In the genomic region with DNA sequence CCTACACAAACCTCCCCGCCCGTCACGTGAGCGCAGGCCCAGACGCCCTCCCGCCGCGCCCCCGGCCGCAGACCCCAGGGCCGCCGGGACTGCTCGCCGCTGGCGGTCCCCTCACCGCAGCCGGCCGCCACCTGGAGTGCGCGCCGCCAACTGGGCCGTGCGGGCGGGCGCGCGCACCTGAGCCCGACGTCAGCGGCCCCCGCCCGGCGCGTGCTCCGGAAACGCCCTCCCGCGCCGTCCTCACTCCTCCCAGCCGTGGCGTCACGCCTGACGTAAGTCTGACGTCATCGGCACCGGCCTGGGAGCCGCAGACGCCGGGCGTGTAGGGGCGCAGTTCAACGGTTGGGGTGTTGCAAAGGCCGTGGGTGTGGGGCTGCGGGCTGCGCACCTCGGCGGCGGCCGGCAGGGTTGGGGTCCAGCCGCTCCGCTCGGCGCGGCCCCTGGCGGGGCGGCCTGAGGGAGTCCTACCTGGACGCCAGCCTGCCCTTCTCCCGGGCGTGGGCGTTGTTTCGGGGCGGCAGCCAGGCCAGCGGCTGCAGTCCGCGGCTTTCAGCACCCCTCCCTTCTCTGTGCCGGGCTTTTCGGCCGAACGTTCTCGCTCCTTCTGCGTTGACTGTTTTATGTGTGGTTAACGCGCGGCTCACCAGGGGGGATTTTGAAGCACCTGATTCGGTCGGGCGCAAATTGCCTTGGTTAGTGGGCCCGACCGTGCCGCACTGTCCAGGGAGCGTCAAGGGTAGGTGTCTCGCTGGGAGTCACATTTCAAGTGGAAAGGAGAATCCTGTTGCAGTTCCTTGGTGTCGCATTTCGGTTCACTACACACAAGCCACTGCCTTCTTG, we compare ENCODE assay signal across 8 cellular contexts. TPM values are rescaled to one million over a fixed set of nuclear protein-coding genes. Genes with fewer than 3 reads are reported as not detected.
DNase-seq lines count a peak whose midpoint lies in the region; ATAC-seq and TF ChIP-seq lines count a peak whose summit lies in the region.

A gene (minus strand): TSS at position 155 of the 840 bp plus-strand sequence. CDS start 956 bp downstream, outside the sequence.

- no peaks in the 10 kb centered on the region for H3K36me3 Mint-ChIP-seq in IgD-negative memory B cell

- TSS peak; percentile 69 for BruUV-seq in PC-3 (replicated peaks; lab: Mats Ljungman, UMichigan)

- intact Hi-C loops in PC-3 (cut with micrococcal nuclease) (no loop called here), mucosa of descending colon (cut with DNase I, micrococcal nuclease) (no loop called here)

- peak within 1 kb of the TSS; percentile 94 to 99 (median 96) for H3K4me3 Mint-ChIP-seq in IgD-negative memory B cell

- H3K27me3 Mint-ChIP-seq in IgD-negative memory B cell = no peaks in the 10 kb centered on the region

- no peak for TF ChIP-seq CTCF in PC-3 (conservative IDR thresholded peaks at IDR 0.05; ENCODE audit: low read depth, low read length)
- no peak for TF ChIP-seq CTCF in mucosa of descending colon (IDR thresholded peaks at IDR 0.05)

- H3K9me3 ChIP-seq in PC-3 (ENCODE audit: low read length) = no peaks in the 10 kb centered on the region
- no peaks in the 10 kb centered on the region for H3K9me3 ChIP-seq in mucosa of descending colon

- CTCF ChIA-PET in PC-3 (lab: Charles Lee) = no interaction called here

- peak within 1 kb of the TSS; percentile 92 for H3K27ac ChIP-seq in PC-3 (ENCODE audit: low read length)
- peak within 1 kb of the TSS; percentile 91 for H3K27ac ChIP-seq in epithelial cell of prostate

- peak within 1 kb of the TSS; percentile 98 to 100 (median 99) for H3K27ac Mint-ChIP-seq in IgD-negative memory B cell

- H3K9me3 Mint-ChIP-seq in IgD-negative memory B cell = peaks cover 0 to 1% (median 0%) of the 10 kb centered on the region in 3 donors

- peaks cover 42% of the 10 kb centered on the region for H3K79me2 ChIP-seq in PC-3 (ENCODE audit: low read length)

- DNase-seq in COR-L47 (lab: John Stamatoyannopoulos, UW) = peak; percentile 92
- DNase-seq in PC-3 = peak; percentile 93
- peak; percentile 100 for DNase-seq in activated T-cell treated with anti-CD3 and anti-CD28 coated beads, Interleukin-2, amount 50 U/mL, for 1 hour
- DNase-seq in epithelial cell of prostate (ENCODE audit: low read depth, low spot score) = peak; percentile 83
- peak; percentile 97 to 99 (median 98) for DNase-seq in mucosa of descending colon
- peak; percentile 98 for DNase-seq in stimulated activated CD8-positive, alpha-beta memory T cell treated with anti-CD3 and anti-CD28 coated beads, Interleukin-4, amount 100 ng/mL, for 1 hour (ENCODE audit: low read depth in 2 of 2, low spot score in 1 of 2)

- peak; percentile 31 for ATAC-seq in GM21423 (IDR thresholded peaks at IDR 0.05; ENCODE audit: unreplicated experiment)
- peak; percentile 23 for ATAC-seq in PC-3
- peak; percentile 76 for ATAC-seq in mucosa of descending colon

- H3F3A ChIP-seq in PC-3 (ENCODE audit: low read length, unreplicated experiment) = peaks cover 14% of the 10 kb centered on the region

- H3K36me3 ChIP-seq in PC-3 (ENCODE audit: low read depth, low read length) (no peaks in the 10 kb centered on the region), mucosa of descending colon (ENCODE audit: low read depth) (no peaks in the 10 kb centered on the region)

- H3K4me1 ChIP-seq in PC-3 (ENCODE audit: insufficient read depth, low read length) (peaks cover 41% of the 10 kb centered on the region), mucosa of descending colon (ENCODE audit: low read depth) (peaks cover 47% of the 10 kb centered on the region)

- no peaks in the 10 kb centered on the region for H3K27me3 ChIP-seq in PC-3 (ENCODE audit: low read length)

- H3K9me2 ChIP-seq in PC-3 (replicated peaks; ENCODE audit: low read length) = no peaks in the 10 kb centered on the region

- peaks cover 40 to 53% (median 44%) of the 10 kb centered on the region in 3 donors for H3K4me1 Mint-ChIP-seq in IgD-negative memory B cell

- H3K9ac ChIP-seq in PC-3 (ENCODE audit: low read length) = peak within 1 kb of the TSS; percentile 97

- H3K4me3 ChIP-seq in PC-3 (ENCODE audit: low read length) (peak within 1 kb of the TSS; percentile 85), mucosa of descending colon (peak within 1 kb of the TSS; percentile 66)

- peak within 1 kb of the TSS; percentile 58 for H2AFZ ChIP-seq in PC-3 (ENCODE audit: low read length)

- H3K4me2 ChIP-seq in PC-3 (ENCODE audit: low read length) = peak within 1 kb of the TSS; percentile 94

- POLR2A ChIA-PET in PC-3 (lab: Charles Lee; ENCODE audit: unreplicated experiment) = no interaction called here

- H4K20me1 ChIP-seq in PC-3 (ENCODE audit: low read length) = peaks cover 23% of the 10 kb centered on the region

RNA-seq across cellular contexts. Expression of the gene that starts here (rescaled TPM):
- polyA plus RNA-seq in IgD-negative memory B cell = 5.4 TPM
- 37.5 and 40.3 TPM in 2 replicates for total RNA-seq in PC-3 (2014; rRNA removed)
- 10 to 100 TPM; 82.5 to 98.3 (median 87.9) TPM for total RNA-seq in mucosa of descending colon

Comparison
In these comparisons a context has a peak if more than half of its experiments do, and no peak if none do; other contexts are left out.
1. Peak in every context shown above with its lines: DNase-seq, ATAC-seq, H3K4me3 ChIP-seq and H3K27ac ChIP-seq.
2. ATAC-seq: peak in every context shown above with its lines; median percentile 76 in mucosa of descending colon; 31 in GM21423; 23 in PC-3.